ENCODE assay signal across 23 cellular contexts in genomic region chr11:132352497-132352896, GRCh38.
A peak's percentile ranks its signal among the peaks of the same experiment; 100 is the strongest.
DNase-seq lines count a peak whose midpoint lies in the region; ATAC-seq, FAIRE-seq and TF ChIP-seq lines count a peak whose summit lies in the region.
"Had no signal": no experiment of that assay in that cellular context is flagged by ENCODE, and none has a peak within 500 bp of the region (broad histone marks: within the 10 kb centered on the region; RNA-seq: fewer than 3 reads in every experiment).

No MANE protein-coding gene starts in this region.

- no peak for TF ChIP-seq CTCF in GM10248 (IDR thresholded peaks at IDR 0.05; ENCODE audit: control extremely low read depth, extremely low read depth, low read depth, missing control alignments)
- TF ChIP-seq CTCF in esophagus muscularis mucosa (IDR thresholded peaks at IDR 0.05) = no peak

- no peaks in the 10 kb centered on the region for H3K27me3 Mint-ChIP-seq in stimulated activated memory B cell treated with anti-CD40 and anti-IgM and Interleukin-4, amounts not matched to agents 10 μg/mL and 1 μg/mL and 100 μg/mL, for 72 hours
- H3K27me3 Mint-ChIP-seq: B cell; CD4-positive, alpha-beta T cell had no signal

- H3K27ac ChIP-seq in esophagus muscularis mucosa (replicated peaks in 1 of 4) = no peak overlapping the region
- H3K27ac ChIP-seq: 22Rv1; A549; BLaER1 treated with 17β-estradiol and CSF1 and Interleukin-3, amounts not matched to agents 10 nM and 100 nM; C4-2B had no signal

- intact Hi-C loops in esophagus muscularis mucosa (cut with DNase I) = no loop called here

- FAIRE-seq in H54 (lab: Jason Lieb, UNC) = no peak
- FAIRE-seq: A549, D721Med, G401.6, GM12878, GM19239 had no signal

- H3K4me1 Mint-ChIP-seq in stimulated activated memory B cell treated with anti-CD40 and anti-IgM and Interleukin-4, amounts not matched to agents 10 μg/mL and 1 μg/mL and 100 μg/mL, for 72 hours = no peaks in the 10 kb centered on the region
- H3K4me1 Mint-ChIP-seq: B cell had no signal

- ATAC-seq in stimulated activated memory B cell treated with anti-CD40 and anti-IgM and Interleukin-4, amounts not matched to agents 10 μg/mL and 1 μg/mL and 100 μg/mL, for 72 hours = peak; percentile 24
- ATAC-seq: A549; CD8-positive, alpha-beta T cell; GM12878 had no signal

- no peaks in the 10 kb centered on the region for H3K36me3 Mint-ChIP-seq in stimulated activated memory B cell treated with anti-CD40 and anti-IgM and Interleukin-4, amounts not matched to agents 10 μg/mL and 1 μg/mL and 100 μg/mL, for 72 hours
- H3K36me3 Mint-ChIP-seq: CD8-positive, alpha-beta T cell had no signal

- H3K4me3 ChIP-seq in H7 (ENCODE audit: insufficient read depth, low read depth, low read length) (no peak overlapping the region), esophagus muscularis mucosa (no peak overlapping the region)
- H3K4me3 ChIP-seq: A549; BLaER1 treated with 17β-estradiol and CSF1 and Interleukin-3, amounts not matched to agents 10 nM and 100 nM; GM12878 had no signal

- H3K27ac Mint-ChIP-seq in stimulated activated memory B cell treated with anti-CD40 and anti-IgM and Interleukin-4, amounts not matched to agents 10 μg/mL and 1 μg/mL and 100 μg/mL, for 72 hours = no peak overlapping the region
- H3K27ac Mint-ChIP-seq: B cell; CD4-positive, alpha-beta T cell; CD8-positive, alpha-beta T cell had no signal

- DNase-seq in GM10248 (ENCODE audit: extremely low spot score) (peak; percentile 7), H7 (peak; percentile 11), esophagus muscularis mucosa (ENCODE audit: extremely low spot score) (peak; percentile 74), inferior parietal cortex (ENCODE audit: extremely low spot score) (no peak), H54 (ENCODE audit: insufficient read length, low spot score) (no peak)
- no peak for DNase-seq in activated effector memory CD4-positive, alpha-beta T cell treated with Interleukin-2 at 50 U/mL for 16 hours
- DNase-seq: AML-193; Caco-2; Calu3; CD4-positive, alpha-beta T cell; CD8-positive, alpha-beta T cell; DMS79 treated with DMSO at 0.1 percent for 48 hours; GF-D8 had no signal

- TF ChIP-seq POLR2A in esophagus muscularis mucosa (IDR thresholded peaks at IDR 0.05; ENCODE audit: low read depth) = no peak
- TF ChIP-seq POLR2A in H54 (IDR thresholded peaks at IDR 0.05; ENCODE audit: low read depth, low read length) = no peak

- WGBS in esophagus muscularis mucosa = 97% methylated on average over 5 of the region's 8 CpGs

- no peaks in the 10 kb centered on the region for H3K9me3 Mint-ChIP-seq in stimulated activated memory B cell treated with anti-CD40 and anti-IgM and Interleukin-4, amounts not matched to agents 10 μg/mL and 1 μg/mL and 100 μg/mL, for 72 hours
- H3K9me3 Mint-ChIP-seq: CD4-positive, alpha-beta T cell; CD8-positive, alpha-beta T cell had no signal

- POLR2A ChIA-PET in GM10248 (lab: Yijun Ruan, JAX) = no interaction called here

- H3K36me3 ChIP-seq in H7 (replicated peaks; ENCODE audit: control insufficient read depth, insufficient read depth, low read length) (no peaks in the 10 kb centered on the region), esophagus muscularis mucosa (no peaks in the 10 kb centered on the region)
- H3K36me3 ChIP-seq: BLaER1 treated with 17β-estradiol and CSF1 and Interleukin-3, amounts not matched to agents 10 nM and 100 nM had no signal

- H3K4me1 ChIP-seq in esophagus muscularis mucosa = peaks cover 0 to 5% (median 0%) of the 10 kb centered on the region in 4 donors
- H3K4me1 ChIP-seq: A549, Caco-2 had no signal

- no peak overlapping the region for H3K4me3 Mint-ChIP-seq in stimulated activated memory B cell treated with anti-CD40 and anti-IgM and Interleukin-4, amounts not matched to agents 10 μg/mL and 1 μg/mL and 100 μg/mL, for 72 hours
- H3K4me3 Mint-ChIP-seq: B cell; CD4-positive, alpha-beta T cell; CD8-positive, alpha-beta T cell had no signal

- no peaks in the 10 kb centered on the region for H3K9me3 ChIP-seq in esophagus muscularis mucosa
- H3K9me3 ChIP-seq: A549; BLaER1 treated with 17β-estradiol and CSF1 and Interleukin-3, amounts not matched to agents 10 nM and 100 nM; Caco-2 had no signal

- H3K27me3 ChIP-seq in H7 (ENCODE audit: control insufficient read depth, insufficient read depth, low read length) (no peaks in the 10 kb centered on the region), esophagus muscularis mucosa (no peaks in the 10 kb centered on the region)
- H3K27me3 ChIP-seq: BLaER1 treated with 17β-estradiol and CSF1 and Interleukin-3, amounts not matched to agents 10 nM and 100 nM had no signal

- CTCF ChIA-PET in GM10248 (lab: Yijun Ruan, JAX) = no interaction called here

- TF ChIP-seq EP300 in esophagus muscularis mucosa (IDR thresholded peaks at IDR 0.05) = no peak

Comparison
In these comparisons a context has a peak if more than half of its experiments do, and no peak if none do; other contexts are left out.
1. DNase-seq: peak in GM10248 (single experiment), H7 (single experiment) and esophagus muscularis mucosa (single experiment); none in inferior parietal cortex (single experiment), activated effector memory CD4-positive, alpha-beta T cell treated with Interleukin-2 at 50 U/mL for 16 hours (single experiment) and H54 (single experiment).